In the genomic region with DNA sequence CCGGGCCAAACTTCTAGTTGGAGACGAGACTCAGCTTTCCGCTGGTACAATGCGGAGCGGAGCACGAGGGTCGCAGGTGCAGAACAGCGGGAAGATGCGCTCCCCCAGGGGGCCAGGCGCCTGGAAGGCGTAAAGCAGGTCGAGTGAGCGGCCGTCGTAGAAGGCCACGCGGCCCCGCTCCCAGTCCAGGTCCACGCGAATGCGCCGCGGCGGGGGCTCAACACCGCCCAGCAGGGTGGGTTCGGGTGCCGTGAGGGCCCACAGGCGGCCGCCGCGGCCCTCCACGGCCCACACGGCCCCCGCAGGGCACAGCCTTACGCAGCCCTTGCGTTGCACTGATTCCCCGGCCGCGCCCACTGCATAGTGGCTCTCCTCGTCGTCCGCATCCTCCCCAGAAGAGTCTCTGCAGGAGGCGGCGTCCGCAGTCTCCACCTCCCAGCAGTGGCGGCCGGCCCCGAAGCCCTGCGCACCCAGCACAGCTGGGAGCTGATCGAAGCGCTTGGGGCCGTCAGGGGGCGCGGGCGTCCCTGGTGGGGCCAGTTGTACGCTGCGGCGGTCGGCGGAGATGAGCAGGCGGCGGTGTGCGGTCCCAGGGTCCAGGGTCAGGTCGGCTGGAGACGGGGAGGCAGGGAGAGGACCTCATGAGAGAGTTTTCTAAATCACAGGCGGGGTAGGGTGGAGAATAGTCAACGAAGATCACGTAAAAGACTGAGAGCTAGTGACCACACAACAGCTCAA, we compare ENCODE assay signal across 11 cellular contexts. TPM values are rescaled to one million over a fixed set of nuclear protein-coding genes. Genes with fewer than 3 reads are reported as not detected.
DNase-seq lines count a peak whose midpoint lies in the region; ATAC-seq, FAIRE-seq and TF ChIP-seq lines count a peak whose summit lies in the region.
"Had no signal": no experiment of that assay in that cellular context is flagged by ENCODE, and none has a peak within 500 bp of the region (broad histone marks: within the 10 kb centered on the region; RNA-seq: fewer than 3 reads in every experiment).

No MANE protein-coding gene starts in this region.

- peaks cover 53% of the 10 kb centered on the region for H3K27me3 ChIP-seq in mesendoderm (ENCODE audit: insufficient read depth, low read length, poor library complexity)

- CTCF ChIA-PET in AG04449 (lab: Yijun Ruan, JAX), result interaction anchor here (0.9 to 2.4 kb wide), 4 partner anchors 30 to 99 kb away, joined by 3 to 7 read pairs (median 4); no protein-coding TSS in a partner anchor

- no peak overlapping the region for H2BK120ac ChIP-seq in mesendoderm (ENCODE audit: low read depth, low read length)

- H3K27ac Mint-ChIP-seq in endothelial cell (ENCODE audit: unreplicated experiment), result peak overlapping the region; percentile 54
- H3K27ac Mint-ChIP-seq: activated T-helper 1 cell treated with anti-CD3 and anti-CD28 coated beads, Interleukin-12 subunit alpha, Interleukin-12 subunit beta, Interleukin-2, Interleukin-4 antibody, amounts not matched to agents 30 ng/mL and 10 ng/mL and 1 ng/mL, durations not matched to agents 14 hours and 24 hours and 36 hours had no signal

- no peaks in the 10 kb centered on the region for H3K79me1 ChIP-seq in mesendoderm (ENCODE audit: low read length)

- no peak for ATAC-seq in GM21737 (IDR thresholded peaks at IDR 0.05; ENCODE audit: unreplicated experiment)
- no peak for ATAC-seq in GM21447 (IDR thresholded peaks at IDR 0.05; ENCODE audit: unreplicated experiment)

- WGBS in mesendoderm (ENCODE audit: extremely low coverage, insufficient coverage, low lambda C conversion rate), result no CpG with 5 or more reads among the region's 68 CpGs

- H3K4me3 Mint-ChIP-seq in endothelial cell (ENCODE audit: unreplicated experiment), result peak overlapping the region; percentile 66
- H3K4me3 Mint-ChIP-seq: activated T-helper 1 cell treated with anti-CD3 and anti-CD28 coated beads, Interleukin-12 subunit alpha, Interleukin-12 subunit beta, Interleukin-2, Interleukin-4 antibody, amounts not matched to agents 30 ng/mL and 10 ng/mL and 1 ng/mL, durations not matched to agents 14 hours and 24 hours and 36 hours had no signal

- H3K27me3 Mint-ChIP-seq in endothelial cell (ENCODE audit: unreplicated experiment), result peaks cover 35% of the 10 kb centered on the region

- H3K9me3 Mint-ChIP-seq in endothelial cell (ENCODE audit: unreplicated experiment), result no peaks in the 10 kb centered on the region
- H3K9me3 Mint-ChIP-seq: activated T-helper 1 cell treated with anti-CD3 and anti-CD28 coated beads, Interleukin-12 subunit alpha, Interleukin-12 subunit beta, Interleukin-2, Interleukin-4 antibody, amounts not matched to agents 30 ng/mL and 10 ng/mL and 1 ng/mL, durations not matched to agents 14 hours and 24 hours and 36 hours had no signal

- no peaks in the 10 kb centered on the region for H3K36me3 ChIP-seq in mesendoderm (ENCODE audit: control insufficient read depth, insufficient read depth, low read length)

- H3K4me3 ChIP-seq in AG04449 (ENCODE audit: low read depth, low read length) (peak overlapping the region; percentile 6; the same call in 1 of the 2 replicates), mesendoderm (ENCODE audit: low read length) (no peak overlapping the region)

- H3K18ac ChIP-seq in mesendoderm (ENCODE audit: low read length), result no peak overlapping the region

- peaks cover 29% of the 10 kb centered on the region for H3K36me3 Mint-ChIP-seq in endothelial cell (ENCODE audit: low read depth, unreplicated experiment)

- no peak overlapping the region for H3K27ac ChIP-seq in mesendoderm (ENCODE audit: low read depth, low read length)
- H3K27ac ChIP-seq: C4-2B had no signal

- no peak overlapping the region for H3K9ac ChIP-seq in mesendoderm (ENCODE audit: low read length)

- intact Hi-C loops in posterior vena cava (cut with DNase I), result no loop called here

- peak overlapping the region; percentile 5 for H3K4me2 ChIP-seq in mesendoderm (ENCODE audit: low read length)

- no peak overlapping the region for H2AK5ac ChIP-seq in mesendoderm (ENCODE audit: low read length)

- no peak overlapping the region for H2BK5ac ChIP-seq in mesendoderm (ENCODE audit: low read length)

- no peak overlapping the region for H4K8ac ChIP-seq in mesendoderm (ENCODE audit: low read depth, low read length)

- no peak overlapping the region for H4K5ac ChIP-seq in mesendoderm (ENCODE audit: low read length)

- TF ChIP-seq CTCF in AG04449 (IDR thresholded peaks at IDR 0.05; ENCODE audit: insufficient read depth, low read length, missing control alignments) (peak; percentile 33), endothelial cell (IDR thresholded peaks at IDR 0.05; ENCODE audit: unreplicated experiment) (no peak)

- POLR2A ChIA-PET in AG04449 (lab: Yijun Ruan, JAX), result interaction anchor here (1.0 to 1.7 kb wide), 2 partner anchors 10 to 22 kb away, joined by 3 to 5 read pairs; partner anchors contain the start of gene POLR1H

- H3K4me1 Mint-ChIP-seq in endothelial cell (ENCODE audit: unreplicated experiment), result peaks cover 51% of the 10 kb centered on the region

- no peak overlapping the region for H3K4ac ChIP-seq in mesendoderm (ENCODE audit: low read depth, low read length)

- no peaks in the 10 kb centered on the region for H3K79me2 ChIP-seq in mesendoderm (ENCODE audit: control insufficient read depth, insufficient read depth, low read length)

- no peak overlapping the region for H3K23ac ChIP-seq in mesendoderm (ENCODE audit: low read length)

- H3K56ac ChIP-seq in mesendoderm (ENCODE audit: low read length), result peak overlapping the region; percentile 34

- DNase-seq in AG04449 (ENCODE audit: low read depth, low spot score) (no peak), H54 (ENCODE audit: insufficient read length, low spot score) (no peak), endothelial cell (ENCODE audit: low spot score) (peak; percentile 64), mesendoderm (no peak), posterior vena cava (ENCODE audit: low spot score) (no peak)
- DNase-seq in stimulated activated CD8-positive, alpha-beta memory T cell treated with anti-CD3 and anti-CD28 coated beads, Interleukin-4, amount 100 ng/mL, for 48 hours, result no peak

- FAIRE-seq in H54 (lab: Jason Lieb, UNC), result no peak

- 0 out of 2 replicates have a peak, but pooled peaks have one; percentile 15 for TF ChIP-seq POLR2A in H54 (IDR thresholded peaks at IDR 0.05; ENCODE audit: low read depth, low read length)

- H3K4me1 ChIP-seq in mesendoderm (ENCODE audit: control insufficient read depth, low read depth, low read length), result no peaks in the 10 kb centered on the region

- no peak overlapping the region for H2BK15ac ChIP-seq in mesendoderm (replicated peaks; ENCODE audit: low read depth)

RNA-seq across cellular contexts. Expression of gene PPP1R11, which starts 4.3 kb away (rescaled TPM):
- 39.3 TPM for total RNA-seq in endothelial cell (ENCODE audit: unreplicated experiment)
- 35.2 TPM for polyA plus RNA-seq in mesendoderm (2013, experiment 1 of 2)
- polyA plus RNA-seq in mesendoderm (2013, experiment 2 of 2), result 33.4 TPM
- 10 to 100 TPM; 45.0 to 53.4 TPM for total RNA-seq in posterior vena cava

RNA-seq across cellular contexts. Expression of gene RNF39, which starts 4.3 kb away (rescaled TPM):
- total RNA-seq in endothelial cell (ENCODE audit: unreplicated experiment) (not detected), posterior vena cava (not detected)
- polyA plus RNA-seq in mesendoderm (2013, experiment 1 of 2), result 0.13 TPM
- 0.13 TPM for polyA plus RNA-seq in mesendoderm (2013, experiment 2 of 2)
- total RNA-seq: activated T-helper 1 cell treated with anti-CD3 and anti-CD28 coated beads, Interleukin-12 subunit alpha, Interleukin-12 subunit beta, Interleukin-2, Interleukin-4 antibody, amounts not matched to agents 30 ng/mL and 10 ng/mL and 1 ng/mL, durations not matched to agents 14 hours and 24 hours and 36 hours; mesenteric fat pad had no signal

RNA-seq across cellular contexts. Expression of gene POLR1H, which starts 10.2 kb away (rescaled TPM):
- 39.0 TPM for total RNA-seq in endothelial cell (ENCODE audit: unreplicated experiment)
- polyA plus RNA-seq in mesendoderm (2013, experiment 1 of 2), result 69.5 TPM
- 68.9 TPM for polyA plus RNA-seq in mesendoderm (2013, experiment 2 of 2)
- 10 to 100 TPM; 15.5 to 17.0 TPM for total RNA-seq in posterior vena cava

RNA-seq across cellular contexts. Expression of gene TRIM31, which starts 41.6 kb away (rescaled TPM):
- not detected for total RNA-seq in endothelial cell (ENCODE audit: unreplicated experiment)
- polyA plus RNA-seq in mesendoderm (2013, experiment 1 of 2), result not detected
- not detected for polyA plus RNA-seq in mesendoderm (2013, experiment 2 of 2)
- total RNA-seq in posterior vena cava, result not detected
- total RNA-seq: activated T-helper 1 cell treated with anti-CD3 and anti-CD28 coated beads, Interleukin-12 subunit alpha, Interleukin-12 subunit beta, Interleukin-2, Interleukin-4 antibody, amounts not matched to agents 30 ng/mL and 10 ng/mL and 1 ng/mL, durations not matched to agents 14 hours and 24 hours and 36 hours; mesenteric fat pad had no signal
